ENCODE assay signal across 8 cellular contexts in genomic region chr16:31471875-31472558, GRCh38. TPM values are rescaled to one million over a fixed set of nuclear protein-coding genes. Genes with fewer than 3 reads are reported as not detected.
DNase-seq lines count a peak whose midpoint lies in the region; ATAC-seq, FAIRE-seq and TF ChIP-seq lines count a peak whose summit lies in the region.

Gene TGFB1I1 (plus strand): TSS chr16:31472152. CDS start chr16:31472189, 37 bp downstream.

- ATAC-seq in left ventricle myocardium superior = peak; percentile 77
- no peak for ATAC-seq in HG03520 (IDR thresholded peaks at IDR 0.05; ENCODE audit: unreplicated experiment)
- no peak for ATAC-seq in HG03457 (IDR thresholded peaks at IDR 0.05; ENCODE audit: unreplicated experiment)

- POLR2A ChIA-PET in BJ (lab: Charles Lee) = interaction anchor here (0.6 to 0.8 kb wide), 5 partner anchors 11 to 570 kb away, joined by 3 to 6 read pairs (median 3); partner anchors contain the start of genes ARMC5 and RUSF1

- H3K4me1 ChIP-seq in HUES48 (ENCODE audit: control insufficient read depth, insufficient read depth, low read length) (peaks cover 7% of the 10 kb centered on the region), ascending aorta (peaks cover 0 to 26% of the 10 kb centered on the region in 2 donors)

- TF ChIP-seq CTCF in BJ (IDR thresholded peaks at IDR 0.05; ENCODE audit: insufficient read depth, low read depth, low read length) (no peak), ascending aorta (IDR thresholded peaks at IDR 0.05) (no peak)

- DNase-seq in BJ (ENCODE audit: low read depth) (no peak), ascending aorta (ENCODE audit: low spot score in 2 of 2) (peak in 1 of 2 donors; percentile 89), left ventricle myocardium superior (peak; percentile 85), pulmonary artery endothelial cell (ENCODE audit: low read depth, low spot score) (peak; percentile 45), GM19239 (ENCODE audit: insufficient read length, low spot score) (no peak)

- CTCF ChIA-PET in BJ (lab: Yijun Ruan, JAX) = interaction anchor here (4.8 kb wide), 1 partner anchor 12 kb away, joined by 52 read pairs; the partner anchor contains the start of gene ARMC5

- FAIRE-seq in GM19239 (lab: Jason Lieb, UNC) = no peak

- H3K4me3 ChIP-seq in BJ (ENCODE audit: low read depth, low read length) = peak within 1 kb of the TSS; percentile 90
- peak within 1 kb of the TSS; percentile 72 for H3K4me3 ChIP-seq in HUES48 (ENCODE audit: low read depth, low read length)
- H3K4me3 ChIP-seq in ascending aorta = peak within 1 kb of the TSS; percentile 89 to 91

- H3K27me3 ChIP-seq in BJ (ENCODE audit: control insufficient read depth, insufficient read depth, low read length) (no peaks in the 10 kb centered on the region), HUES48 (ENCODE audit: control insufficient read depth, insufficient read depth, low read length) (peaks cover 35% of the 10 kb centered on the region), ascending aorta (no peaks in the 10 kb centered on the region)

- intact Hi-C loops in ascending aorta (cut with DNase I) = loop anchor here (1.0 to 10.0 kb wide), 4 partner anchors 12 to 401 kb away; partner anchors contain the start of genes RUSF1 and ZNF267
- intact Hi-C loops in left ventricle myocardium superior (cut with micrococcal nuclease) = no loop called here

- H3K9ac ChIP-seq in HUES48 (ENCODE audit: low read depth, low read length) = 0 out of 2 replicates have a peak within 1 kb of the TSS, but pooled peaks have one; percentile 23

- no peaks in the 10 kb centered on the region for H3K9me3 ChIP-seq in HUES48 (ENCODE audit: control insufficient read depth, insufficient read depth, low read length)
- H3K9me3 ChIP-seq in ascending aorta = no peaks in the 10 kb centered on the region

- H3K36me3 ChIP-seq in BJ (ENCODE audit: control insufficient read depth, insufficient read depth, low read length) (peaks cover 17% of the 10 kb centered on the region), HUES48 (ENCODE audit: control insufficient read depth, insufficient read depth, low read length) (peaks cover 9% of the 10 kb centered on the region; the same call in 1 of the 2 replicates), ascending aorta (peaks cover 40 to 43% of the 10 kb centered on the region in 2 donors)

- H3K27ac ChIP-seq in HUES48 (ENCODE audit: low read depth, low read length) (no peak within 1 kb of the TSS), ascending aorta (peak within 1 kb of the TSS; percentile 96 to 100)

RNA-seq across cellular contexts. Expression of gene TGFB1I1, which starts in this region (rescaled TPM):
- polyA plus RNA-seq in BJ (2011; rRNA removed) = 56.4 and 92.3 TPM in 2 replicates
- 69.3 and 95.0 TPM in 2 replicates for polyA minus RNA-seq in BJ (2011; rRNA and poly(A)+ RNA removed)
- total RNA-seq in ascending aorta = 325 TPM
- 13.6 TPM for total RNA-seq in left ventricle myocardium superior
- total RNA-seq in pulmonary artery endothelial cell = 32.1 and 56.6 TPM in 2 replicates

Comparison
In these comparisons a context has a peak if more than half of its experiments do, and no peak if none do; other contexts are left out.
1. DNase-seq: peak in left ventricle myocardium superior (single experiment) and pulmonary artery endothelial cell (single experiment); none in BJ (single experiment) and GM19239 (single experiment).
2. Peak in every context shown above with its lines, with median percentiles within 50 percentile points of each other: H3K4me3 ChIP-seq.